Comparison of ENCODE assay signal across 8 cellular contexts in the genomic region with DNA sequence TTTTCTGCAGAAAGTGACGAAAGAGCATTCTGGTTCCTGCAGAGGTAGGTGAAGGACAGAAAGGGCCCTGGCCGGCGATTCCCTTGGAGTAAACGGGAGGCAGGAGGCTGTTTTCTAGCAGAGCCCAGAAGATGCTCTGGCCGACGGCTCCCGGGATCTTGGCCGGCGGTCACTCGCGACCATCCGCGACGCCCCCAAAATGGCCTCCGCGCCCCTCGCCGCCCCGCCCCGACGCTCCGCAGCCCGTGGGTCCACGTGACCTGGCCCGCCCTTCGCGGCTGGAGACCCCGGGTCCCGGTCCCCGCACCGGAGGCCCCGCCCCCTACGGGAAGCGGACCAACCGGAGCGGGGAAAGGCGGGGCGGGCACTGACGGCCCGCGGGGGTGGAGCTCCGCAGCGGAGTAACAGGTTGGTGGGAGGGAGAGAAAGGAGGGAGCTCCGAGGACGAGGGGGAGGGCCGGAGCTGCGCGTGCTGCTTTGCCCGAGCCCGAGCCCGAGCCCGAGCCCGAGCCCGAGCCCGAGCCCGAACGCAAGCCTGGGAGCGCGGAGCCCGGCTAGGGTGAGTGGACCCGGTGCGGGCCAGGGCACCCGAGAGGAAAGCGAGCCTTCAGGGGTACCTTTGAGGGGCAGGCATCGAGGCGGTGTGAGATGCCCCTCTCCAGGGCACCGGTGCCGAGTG.
DNase-seq lines count a peak whose midpoint lies in the region; ATAC-seq lines count a peak whose summit lies in the region.

A gene with protein sequence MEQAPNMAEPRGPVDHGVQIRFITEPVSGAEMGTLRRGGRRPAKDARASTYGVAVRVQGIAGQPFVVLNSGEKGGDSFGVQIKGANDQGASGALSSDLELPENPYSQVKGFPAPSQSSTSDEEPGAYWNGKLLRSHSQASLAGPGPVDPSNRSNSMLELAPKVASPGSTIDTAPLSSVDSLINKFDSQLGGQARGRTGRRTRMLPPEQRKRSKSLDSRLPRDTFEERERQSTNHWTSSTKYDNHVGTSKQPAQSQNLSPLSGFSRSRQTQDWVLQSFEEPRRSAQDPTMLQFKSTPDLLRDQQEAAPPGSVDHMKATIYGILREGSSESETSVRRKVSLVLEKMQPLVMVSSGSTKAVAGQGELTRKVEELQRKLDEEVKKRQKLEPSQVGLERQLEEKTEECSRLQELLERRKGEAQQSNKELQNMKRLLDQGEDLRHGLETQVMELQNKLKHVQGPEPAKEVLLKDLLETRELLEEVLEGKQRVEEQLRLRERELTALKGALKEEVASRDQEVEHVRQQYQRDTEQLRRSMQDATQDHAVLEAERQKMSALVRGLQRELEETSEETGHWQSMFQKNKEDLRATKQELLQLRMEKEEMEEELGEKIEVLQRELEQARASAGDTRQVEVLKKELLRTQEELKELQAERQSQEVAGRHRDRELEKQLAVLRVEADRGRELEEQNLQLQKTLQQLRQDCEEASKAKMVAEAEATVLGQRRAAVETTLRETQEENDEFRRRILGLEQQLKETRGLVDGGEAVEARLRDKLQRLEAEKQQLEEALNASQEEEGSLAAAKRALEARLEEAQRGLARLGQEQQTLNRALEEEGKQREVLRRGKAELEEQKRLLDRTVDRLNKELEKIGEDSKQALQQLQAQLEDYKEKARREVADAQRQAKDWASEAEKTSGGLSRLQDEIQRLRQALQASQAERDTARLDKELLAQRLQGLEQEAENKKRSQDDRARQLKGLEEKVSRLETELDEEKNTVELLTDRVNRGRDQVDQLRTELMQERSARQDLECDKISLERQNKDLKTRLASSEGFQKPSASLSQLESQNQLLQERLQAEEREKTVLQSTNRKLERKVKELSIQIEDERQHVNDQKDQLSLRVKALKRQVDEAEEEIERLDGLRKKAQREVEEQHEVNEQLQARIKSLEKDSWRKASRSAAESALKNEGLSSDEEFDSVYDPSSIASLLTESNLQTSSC (plus strand): TSS at position 431 of the 679 bp plus-strand sequence. CDS start 7,133 bp downstream, outside the sequence.

- H3K27ac ChIP-seq in cingulate gyrus (ENCODE audit: low read depth, low read length): peak within 1 kb of the TSS; percentile 88

- ATAC-seq in GM18907 (IDR thresholded peaks at IDR 0.05; ENCODE audit: unreplicated experiment): peak; percentile 80
- ATAC-seq in HG03354 (IDR thresholded peaks at IDR 0.05; ENCODE audit: poor library complexity, severe bottlenecking, unreplicated experiment): peak; percentile 89

- DNase-seq in 8988T (peak; percentile 70), NCI-H510A (lab: John Stamatoyannopoulos, UW) (peak; percentile 92), left kidney (ENCODE audit: low read depth, low spot score) (peak; percentile 99)
- DNase-seq in activated CD4-positive, alpha-beta T cell treated with anti-CD3 and anti-CD28 coated beads for 48 hours: peak; percentile 87
- peak; percentile 60 to 87 (median 70) for DNase-seq in stimulated activated CD4-positive, alpha-beta T cell treated with anti-CD3 and anti-CD28 coated beads, Interleukin-1b, Interleukin-23, amount 100 ng/mL, for 24 hours (ENCODE audit: low read depth in 4 of 4, low spot score in 1 of 4)

Comparison
In these comparisons a context has a peak if more than half of its experiments do, and no peak if none do; other contexts are left out.
1. Peak in every context shown above with its lines: DNase-seq, ATAC-seq and H3K27ac ChIP-seq.